Comparison of ENCODE assay signal across 11 cellular contexts in the genomic region with DNA sequence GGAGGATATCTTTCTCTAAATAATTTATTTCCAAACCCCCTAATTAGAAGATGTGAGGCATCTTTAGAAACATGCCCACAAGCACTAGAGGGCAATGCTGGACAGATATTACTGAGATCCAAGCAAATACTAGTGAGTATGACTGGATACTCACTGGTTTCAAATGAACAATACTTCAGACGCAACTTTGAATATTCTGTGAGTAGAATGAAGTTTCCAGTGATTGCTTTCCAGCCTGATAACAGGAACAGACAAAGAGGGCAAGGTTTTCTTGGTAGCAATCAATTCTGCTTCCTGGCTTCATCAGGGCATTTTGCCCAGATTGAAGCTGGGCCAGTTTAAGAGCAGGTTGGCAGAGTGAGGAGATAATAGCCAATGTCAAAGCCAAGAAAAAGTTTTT.
A peak's percentile ranks its signal among the peaks of the same experiment; 100 is the strongest.
DNase-seq lines count a peak whose midpoint lies in the region; ATAC-seq and TF ChIP-seq lines count a peak whose summit lies in the region.
"Had no signal": no experiment of that assay in that cellular context is flagged by ENCODE, and none has a peak within 500 bp of the region (broad histone marks: within the 10 kb centered on the region; RNA-seq: fewer than 3 reads in every experiment).

No MANE protein-coding gene starts in this region.

- ATAC-seq in HG03097 (IDR thresholded peaks at IDR 0.05; ENCODE audit: low FRiP score, unreplicated experiment), result no peak

- no peaks in the 10 kb centered on the region for H3K9me3 ChIP-seq in MM.1S (replicated peaks; ENCODE audit: insufficient read depth, low read length)
- no peaks in the 10 kb centered on the region for H3K9me3 ChIP-seq in neural progenitor cell (ENCODE audit: low read depth)
- H3K9me3 ChIP-seq: ascending aorta had no signal

- H3K27ac Mint-ChIP-seq in chondrocyte (ENCODE audit: unreplicated experiment) (no peak overlapping the region), neural progenitor cell (peak overlapping the region; percentile 70)
- H3K27ac Mint-ChIP-seq: activated CD4-positive, alpha-beta memory T cell treated with anti-CD3 and anti-CD28 coated beads for 36 hours; nephron progenitor cell had no signal

- no peaks in the 10 kb centered on the region for H4K20me1 ChIP-seq in MM.1S (ENCODE audit: insufficient read depth, low read length)
- no peaks in the 10 kb centered on the region for H4K20me1 ChIP-seq in neural progenitor cell (ENCODE audit: low read depth)

- peak; percentile 25 for DNase-seq in COR-L47 (lab: John Stamatoyannopoulos, UW)
- DNase-seq in MM.1S, result peak; percentile 33
- DNase-seq in chondrocyte (ENCODE audit: low spot score), result no peak
- peak; percentile 11 for DNase-seq in neural progenitor cell (ENCODE audit: low spot score)
- DNase-seq in NCI-H2196 treated with DMSO at 0.1 percent for 48 hours (lab: John Stamatoyannopoulos, UW; ENCODE audit: unreplicated experiment), result no peak
- DNase-seq in inferior parietal cortex (ENCODE audit: extremely low spot score), result no peak
- no peak for DNase-seq in activated naive CD4-positive, alpha-beta T cell treated with anti-CD3 and anti-CD28 coated beads, Interleukin-2, amount 50 U/mL, for 16 hours
- DNase-seq: activated CD4-positive, alpha-beta memory T cell treated with anti-CD3 and anti-CD28 coated beads for 36 hours; nephron progenitor cell had no signal

- H3K9me2 ChIP-seq in MM.1S (replicated peaks; ENCODE audit: insufficient read depth, low read length), result no peaks in the 10 kb centered on the region

- H3K27ac ChIP-seq in MM.1S (ENCODE audit: low read length) (no peak overlapping the region), neural progenitor cell (no peak overlapping the region)
- H3K27ac ChIP-seq: ascending aorta had no signal

- no peaks in the 10 kb centered on the region for H3K79me2 ChIP-seq in MM.1S (ENCODE audit: low read length)
- no peaks in the 10 kb centered on the region for H3K79me2 ChIP-seq in neural progenitor cell (ENCODE audit: low read depth)

- H3K4me2 ChIP-seq in MM.1S (ENCODE audit: low read depth, low read length), result no peak overlapping the region
- H3K4me2 ChIP-seq in neural progenitor cell, result no peak overlapping the region

- H3K36me3 ChIP-seq in MM.1S (replicated peaks; ENCODE audit: insufficient read depth, low read length) (no peaks in the 10 kb centered on the region), neural progenitor cell (no peaks in the 10 kb centered on the region)
- H3K36me3 ChIP-seq: ascending aorta had no signal

- H3K36me3 Mint-ChIP-seq in chondrocyte (ENCODE audit: low read depth) (no peaks in the 10 kb centered on the region), neural progenitor cell (no peaks in the 10 kb centered on the region)
- H3K36me3 Mint-ChIP-seq: activated CD4-positive, alpha-beta memory T cell treated with anti-CD3 and anti-CD28 coated beads for 36 hours had no signal

- H2AFZ ChIP-seq in MM.1S (ENCODE audit: low read length) (no peak overlapping the region), neural progenitor cell (replicated peaks) (no peak overlapping the region)

- H3K4me1 ChIP-seq in MM.1S (ENCODE audit: low read length) (no peaks in the 10 kb centered on the region), neural progenitor cell (peaks cover 9% of the 10 kb centered on the region)
- H3K4me1 ChIP-seq: ascending aorta had no signal

- H3K27me3 Mint-ChIP-seq in chondrocyte (ENCODE audit: low read depth) (peaks cover 8% of the 10 kb centered on the region), neural progenitor cell (ENCODE audit: insufficient read depth, low read depth) (no peaks in the 10 kb centered on the region)
- H3K27me3 Mint-ChIP-seq: activated CD4-positive, alpha-beta memory T cell treated with anti-CD3 and anti-CD28 coated beads for 36 hours had no signal

- H3K4me3 ChIP-seq in MM.1S (ENCODE audit: low read length) (no peak overlapping the region), neural progenitor cell (no peak overlapping the region)
- H3K4me3 ChIP-seq: ascending aorta had no signal

- H3K4me3 Mint-ChIP-seq in chondrocyte (ENCODE audit: unreplicated experiment) (no peak overlapping the region), neural progenitor cell (no peak overlapping the region)
- H3K4me3 Mint-ChIP-seq: activated CD4-positive, alpha-beta memory T cell treated with anti-CD3 and anti-CD28 coated beads for 36 hours; nephron progenitor cell had no signal

- H3K4me1 Mint-ChIP-seq in chondrocyte (ENCODE audit: low read depth) (no peaks in the 10 kb centered on the region), neural progenitor cell (peaks cover 17% of the 10 kb centered on the region)

- H3K9ac ChIP-seq in MM.1S (ENCODE audit: low read length) (no peak overlapping the region), neural progenitor cell (no peak overlapping the region)

- no peaks in the 10 kb centered on the region for H3F3A ChIP-seq in MM.1S (ENCODE audit: insufficient read depth, low read length)
- no peaks in the 10 kb centered on the region for H3F3A ChIP-seq in neural progenitor cell (ENCODE audit: low read depth)

- no peaks in the 10 kb centered on the region for H3K9me3 Mint-ChIP-seq in chondrocyte (ENCODE audit: low read depth)
- no peaks in the 10 kb centered on the region for H3K9me3 Mint-ChIP-seq in neural progenitor cell
- H3K9me3 Mint-ChIP-seq: nephron progenitor cell had no signal

- no peaks in the 10 kb centered on the region for H3K27me3 ChIP-seq in MM.1S (replicated peaks; ENCODE audit: insufficient read depth, low read length)
- H3K27me3 ChIP-seq in neural progenitor cell, result no peaks in the 10 kb centered on the region
- H3K27me3 ChIP-seq: ascending aorta had no signal

- peak; percentile 30 for TF ChIP-seq CTCF in MM.1S (IDR thresholded peaks at IDR 0.05; ENCODE audit: low read length)
- TF ChIP-seq CTCF in chondrocyte (IDR thresholded peaks at IDR 0.05), result peak; percentile 82
- TF ChIP-seq CTCF in neural progenitor cell (IDR thresholded peaks at IDR 0.05), result peak; percentile 39

Comparison
In these comparisons a context has a peak if more than half of its experiments do, and no peak if none do; other contexts are left out.
1. DNase-seq: peak in COR-L47 (single experiment), MM.1S (single experiment) and neural progenitor cell (single experiment); none in chondrocyte (single experiment), NCI-H2196 treated with DMSO at 0.1 percent for 48 hours (single experiment), inferior parietal cortex (single experiment) and activated naive CD4-positive, alpha-beta T cell treated with anti-CD3 and anti-CD28 coated beads, Interleukin-2, amount 50 U/mL, for 16 hours (single experiment).
2. CTCF ChIP-seq: peak in every context shown above with its lines; median percentile 82 in chondrocyte; 39 in neural progenitor cell; 30 in MM.1S.